ENCODE assay signal across 12 cellular contexts in the genomic region with DNA sequence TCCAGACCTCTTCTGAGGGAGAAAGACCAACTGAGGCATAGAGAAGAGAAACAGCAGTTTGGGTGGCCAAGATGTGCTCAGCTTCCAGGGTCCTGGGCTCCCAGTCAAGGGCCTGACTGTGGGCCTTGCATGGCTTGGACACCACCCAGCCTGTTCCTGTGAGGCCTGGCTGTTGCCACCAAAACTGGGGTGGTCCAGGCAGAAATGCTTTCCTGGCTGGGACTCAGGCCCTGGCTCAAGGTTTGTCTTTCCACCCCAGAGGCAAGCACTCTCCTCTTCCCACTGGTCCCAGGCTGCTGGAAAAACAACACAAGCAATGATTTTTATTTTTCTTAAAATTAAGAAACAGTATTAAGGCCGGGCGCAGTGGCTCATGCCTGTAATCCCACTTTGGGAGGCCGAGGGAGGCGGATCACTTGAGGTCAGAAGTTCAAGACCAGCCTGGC. TPM values are rescaled to one million over a fixed set of nuclear protein-coding genes. Genes with fewer than 3 reads are reported as not detected.
DNase-seq lines count a peak whose midpoint lies in the region; ATAC-seq and TF ChIP-seq lines count a peak whose summit lies in the region.
"Had no signal": no experiment of that assay in that cellular context is flagged by ENCODE, and none has a peak within 500 bp of the region (broad histone marks: within the 10 kb centered on the region; RNA-seq: fewer than 3 reads in every experiment).

No MANE protein-coding gene starts in this region.

- H3K4me3 Mint-ChIP-seq in nephron, result peak overlapping the region in 1 of 3 experiments; percentile 88
- H3K4me3 Mint-ChIP-seq: activated naive CD8-positive, alpha-beta T cell treated with anti-CD3 and anti-CD28 coated beads, Interleukin-2, amount 10 ng/mL, durations not matched to agents 7 days and 5 days had no signal

- peaks cover 31% of the 10 kb centered on the region for H3K4me1 Mint-ChIP-seq in nephron
- H3K4me1 Mint-ChIP-seq: activated naive CD8-positive, alpha-beta T cell treated with anti-CD3 and anti-CD28 coated beads, Interleukin-2, amount 10 ng/mL, durations not matched to agents 7 days and 5 days had no signal

- H3K9me3 ChIP-seq in NT2/D1 (ENCODE audit: insufficient read depth, low read length), result no peaks in the 10 kb centered on the region
- H3K9me3 ChIP-seq in gastroesophageal sphincter, result no peaks in the 10 kb centered on the region
- H3K9me3 ChIP-seq in tibial nerve, result no peaks in the 10 kb centered on the region

- TF ChIP-seq CTCF in gastroesophageal sphincter (IDR thresholded peaks at IDR 0.05), result no peak
- no peak for TF ChIP-seq CTCF in nephron (IDR thresholded peaks at IDR 0.05; ENCODE audit: unreplicated experiment in 3 of 3)
- TF ChIP-seq CTCF in tibial nerve (IDR thresholded peaks at IDR 0.05), result no peak
- TF ChIP-seq CTCF in GM20000 (IDR thresholded peaks at IDR 0.05; ENCODE audit: extremely low read depth, missing control alignments), result no peak

- H3K36me3 Mint-ChIP-seq in nephron (ENCODE audit: low read depth), result peaks cover 4% of the 10 kb centered on the region
- H3K36me3 Mint-ChIP-seq: activated naive CD8-positive, alpha-beta T cell treated with anti-CD3 and anti-CD28 coated beads, Interleukin-2, amount 10 ng/mL, durations not matched to agents 7 days and 5 days had no signal

- H3K27ac ChIP-seq in gastroesophageal sphincter, result peak overlapping the region in 3 of 4 donors; percentile 40 to 51 (median 45)
- H3K27ac ChIP-seq in tibial nerve, result peak overlapping the region in 3 of 4 donors; percentile 44 to 85 (median 76)

- H3K27ac Mint-ChIP-seq in nephron, result peak overlapping the region; percentile 79 to 96 (median 96)
- H3K27ac Mint-ChIP-seq: activated naive CD8-positive, alpha-beta T cell treated with anti-CD3 and anti-CD28 coated beads, Interleukin-2, amount 10 ng/mL, durations not matched to agents 7 days and 5 days had no signal

- peaks cover 11% of the 10 kb centered on the region for H3K27me3 Mint-ChIP-seq in nephron (ENCODE audit: low read depth)

- H3K27me3 ChIP-seq in NT2/D1 (ENCODE audit: insufficient read depth, insufficient read length) (no peaks in the 10 kb centered on the region), gastroesophageal sphincter (peaks cover 12% of the 10 kb centered on the region), tibial nerve (no peaks in the 10 kb centered on the region)

- no peak for TF ChIP-seq EP300 in gastroesophageal sphincter (IDR thresholded peaks at IDR 0.05)
- TF ChIP-seq EP300 in tibial nerve (IDR thresholded peaks at IDR 0.05), result peak in 1 of 2 donors; percentile 64

- 20 to 79% methylated on average over 1 to 4 of the region's 4 CpGs for WGBS in gastroesophageal sphincter (ENCODE audit: low coverage in 1 of 2), 2 donors
- 60 to 62% methylated on average over 4 of the region's 4 CpGs for WGBS in tibial nerve, 2 donors

- no peak overlapping the region for H3K4me3 ChIP-seq in NT2/D1 (ENCODE audit: insufficient read length, low read depth)
- H3K4me3 ChIP-seq in gastroesophageal sphincter, result no peak overlapping the region
- no peak overlapping the region for H3K4me3 ChIP-seq in tibial nerve

- H3K4me1 ChIP-seq in NT2/D1 (ENCODE audit: insufficient read depth, insufficient read length) (peaks cover 13% of the 10 kb centered on the region), gastroesophageal sphincter (peaks cover 0 to 40% (median 11%) of the 10 kb centered on the region in 3 donors), tibial nerve (peaks cover 0 to 49% (median 31%) of the 10 kb centered on the region in 4 donors)

- TF ChIP-seq POLR2A in gastroesophageal sphincter (IDR thresholded peaks at IDR 0.05), result no peak
- TF ChIP-seq POLR2A in tibial nerve (IDR thresholded peaks at IDR 0.05), result no peak

- peak; percentile 54 for ATAC-seq in gastroesophageal sphincter

- DNase-seq in NT2/D1 (ENCODE audit: low read depth, low spot score) (no peak), tibial nerve (ENCODE audit: low spot score in 2 of 2) (peak; percentile 60 to 76), GM20000 (ENCODE audit: low spot score) (no peak), NCI-H2227 (lab: John Stamatoyannopoulos, UW; ENCODE audit: unreplicated experiment) (no peak)
- no peak for DNase-seq in stimulated activated CD4-positive, alpha-beta T cell treated with anti-CD3 and anti-CD28 coated beads, Interleukin-4, amount 100 ng/mL, for 4 hours
- DNase-seq: activated CD4-positive, CD25-positive, alpha-beta regulatory T cell; activated naive CD8-positive, alpha-beta T cell treated with anti-CD3 and anti-CD28 coated beads, Interleukin-2, amount 10 ng/mL, durations not matched to agents 7 days and 5 days; NCI-H1105; NCI-H2227 treated with DMSO at 0.1 percent for 48 hours had no signal

- peak overlapping the region; percentile 62 for H3K9ac ChIP-seq in NT2/D1 (ENCODE audit: insufficient read length, low read depth)

- no peaks in the 10 kb centered on the region for H3K9me3 Mint-ChIP-seq in nephron
- H3K9me3 Mint-ChIP-seq: activated naive CD8-positive, alpha-beta T cell treated with anti-CD3 and anti-CD28 coated beads, Interleukin-2, amount 10 ng/mL, durations not matched to agents 7 days and 5 days had no signal

- peaks cover 41% of the 10 kb centered on the region for H3K36me3 ChIP-seq in NT2/D1 (ENCODE audit: insufficient read depth, insufficient read length, low read length)
- no peaks in the 10 kb centered on the region for H3K36me3 ChIP-seq in gastroesophageal sphincter
- peaks cover 0 to 18% (median 0%) of the 10 kb centered on the region in 3 donors for H3K36me3 ChIP-seq in tibial nerve

RNA-seq across cellular contexts. Expression of a gene that starts 13.3 kb away (rescaled TPM):
- total RNA-seq in gastroesophageal sphincter (under 1 TPM in 3 of 4 donors, not detected in 1; 0.13 to 0.62 (median 0.22) TPM), tibial nerve (1 to 10 TPM in 3 of 4 donors, under 1 TPM in 1; 0.30 to 9.0 (median 4.6) TPM)
- total RNA-seq: HepG2 had no signal

RNA-seq across cellular contexts. Expression of a gene that starts 26.5 kb away (rescaled TPM):
- total RNA-seq in gastroesophageal sphincter (10 to 100 TPM; 24.3 to 37.2 (median 32.4) TPM), tibial nerve (10 to 100 TPM; 24.7 to 41.6 (median 33.2) TPM)

RNA-seq across cellular contexts. Expression of a gene that starts 33.9 kb away (rescaled TPM):
- 10 to 100 TPM; 31.6 to 50.5 (median 37.4) TPM for total RNA-seq in gastroesophageal sphincter
- 10 to 100 TPM; 58.4 to 71.5 (median 63.5) TPM for total RNA-seq in tibial nerve

Comparison
In these comparisons a context has a peak if more than half of its experiments do, and no peak if none do; other contexts are left out.
1. DNase-seq: peak in tibial nerve (2 of 2); none in NT2/D1 (single experiment), stimulated activated CD4-positive, alpha-beta T cell treated with anti-CD3 and anti-CD28 coated beads, Interleukin-4, amount 100 ng/mL, for 4 hours (0 of 2), GM20000 (single experiment) and NCI-H2227 (single experiment).